7 cellular contexts compared by ENCODE assay signal in genomic region chr20:62358728-62359490, GRCh38. TPM values are rescaled to one million over a fixed set of nuclear protein-coding genes. Genes with fewer than 3 reads are reported as not detected.
DNase-seq lines count a peak whose midpoint lies in the region; ATAC-seq and TF ChIP-seq lines count a peak whose summit lies in the region.
"Had no signal": no experiment of that assay in that cellular context is flagged by ENCODE, and none has a peak within 500 bp of the region (broad histone marks: within the 10 kb centered on the region; RNA-seq: fewer than 3 reads in every experiment).

No MANE protein-coding gene starts in this region.

- H3F3A ChIP-seq in PC-3 (ENCODE audit: low read length, unreplicated experiment) = no peaks in the 10 kb centered on the region

- no peaks in the 10 kb centered on the region for H3K27me3 ChIP-seq in PC-3 (ENCODE audit: low read length)
- H3K27me3 ChIP-seq in right cardiac atrium (ENCODE audit: control insufficient read depth, insufficient read depth) = no peaks in the 10 kb centered on the region
- H3K27me3 ChIP-seq in thoracic aorta (replicated peaks; ENCODE audit: insufficient read depth) = no peaks in the 10 kb centered on the region

- no peak for TF ChIP-seq CTCF in PC-3 (conservative IDR thresholded peaks at IDR 0.05; ENCODE audit: low read depth, low read length)
- TF ChIP-seq CTCF in thoracic aorta (IDR thresholded peaks at IDR 0.05) = no peak

- POLR2A ChIA-PET in PC-3 (lab: Charles Lee; ENCODE audit: unreplicated experiment) = no interaction called here

- H3K4me1 ChIP-seq in PC-3 (ENCODE audit: insufficient read depth, low read length) (peaks cover 92% of the 10 kb centered on the region), right cardiac atrium (ENCODE audit: control insufficient read depth, insufficient read depth, low read length) (peaks cover 30% of the 10 kb centered on the region), thoracic aorta (ENCODE audit: control insufficient read depth in 1 of 2, low read depth in 2 of 2) (peaks cover 82 to 95% of the 10 kb centered on the region in 2 donors)

- H3K79me2 ChIP-seq in PC-3 (ENCODE audit: low read length) = peaks cover 89% of the 10 kb centered on the region

- peaks cover 19% of the 10 kb centered on the region; the same call in 1 of the 2 replicates for H4K20me1 ChIP-seq in PC-3 (ENCODE audit: low read length)

- intact Hi-C loops in PC-3 (cut with micrococcal nuclease) = no loop called here
- intact Hi-C loops in right cardiac atrium (cut with DNase I) = no loop called here

- no peak overlapping the region for H2AFZ ChIP-seq in PC-3 (ENCODE audit: low read length)

- DNase-seq in PC-3 (no peak), right cardiac atrium (no peak), thoracic aorta (ENCODE audit: low spot score) (no peak), DMS 273 treated with DMSO at 0.1 percent for 48 hours (lab: John Stamatoyannopoulos, UW) (no peak)
- DNase-seq in activated CD4-positive, alpha-beta T cell treated with anti-CD3 and anti-CD28 coated beads, Interleukin-2, amount 50 U/mL, for 48 hours = no peak
- DNase-seq: activated naive CD8-positive, alpha-beta T cell treated with anti-CD3 and anti-CD28 coated beads, Interleukin-2, amount 10 ng/mL, durations not matched to agents 7 days and 5 days had no signal

- H3K36me3 ChIP-seq in PC-3 (ENCODE audit: low read depth, low read length) (peaks cover 32% of the 10 kb centered on the region; the same call in 1 of the 2 replicates), thoracic aorta (no peaks in the 10 kb centered on the region)

- peak overlapping the region; percentile 79 for H3K9ac ChIP-seq in PC-3 (ENCODE audit: low read length)

- H3K9me2 ChIP-seq in PC-3 (replicated peaks; ENCODE audit: low read length) = no peaks in the 10 kb centered on the region

- H3K4me3 ChIP-seq in PC-3 (ENCODE audit: low read length) (peak overlapping the region; percentile 26; the same call in 1 of the 2 replicates), right cardiac atrium (ENCODE audit: low read length) (no peak overlapping the region), thoracic aorta (peak overlapping the region; percentile 69)

- no peaks in the 10 kb centered on the region for H3K9me3 ChIP-seq in PC-3 (ENCODE audit: low read length)
- no peaks in the 10 kb centered on the region for H3K9me3 ChIP-seq in right cardiac atrium (ENCODE audit: control insufficient read depth, low read length)
- no peaks in the 10 kb centered on the region for H3K9me3 ChIP-seq in thoracic aorta

- peak overlapping the region; percentile 79 for H3K4me2 ChIP-seq in PC-3 (ENCODE audit: low read length)

- WGBS in right cardiac atrium = 58% methylated on average over 18 of the region's 18 CpGs

- ATAC-seq in PC-3 (no peak; the same call in 1 of the 2 replicates), right cardiac atrium (no peak), thoracic aorta (ENCODE audit: insufficient number of reproducible peaks, low FRiP score, low read depth) (no peak), GM21390 (IDR thresholded peaks at IDR 0.05; ENCODE audit: unreplicated experiment) (no peak)

- no TSS peak for BruUV-seq in PC-3 (replicated peaks; lab: Mats Ljungman, UMichigan)

- CTCF ChIA-PET in PC-3 (lab: Charles Lee) = no interaction called here

- peak overlapping the region; percentile 93 for H3K27ac ChIP-seq in PC-3 (ENCODE audit: low read length)
- H3K27ac ChIP-seq in right cardiac atrium (ENCODE audit: low read length) = peak overlapping the region; percentile 82
- peak overlapping the region; percentile 94 to 100 for H3K27ac ChIP-seq in thoracic aorta

RNA-seq across cellular contexts. Expression of gene LAMA5, which starts 8.2 kb away (rescaled TPM):
- 196 and 308 TPM in 2 replicates for total RNA-seq in PC-3 (2014; rRNA removed)
- 10 to 100 TPM; 77.4 to 97.9 (median 86.8) TPM for total RNA-seq in right cardiac atrium
- polyA plus RNA-seq in right cardiac atrium = 93.7 TPM
- total RNA-seq in thoracic aorta = 100 to 1,000 TPM; 289 to 333 TPM

RNA-seq across cellular contexts. Expression of gene RPS21, which starts 28.0 kb away (rescaled TPM):
- total RNA-seq in PC-3 (2014; rRNA removed) = 1,250 and 1,945 TPM in 2 replicates
- 100 to 1,000 TPM; 703 to 815 (median 736) TPM for total RNA-seq in right cardiac atrium
- polyA plus RNA-seq in right cardiac atrium = 2,060 TPM
- total RNA-seq in thoracic aorta = 1,000 to 10,000 TPM; 1,025 to 2,724 TPM

RNA-seq across cellular contexts. Expression of gene CABLES2, which starts 48.2 kb away (rescaled TPM):
- 12.4 and 13.5 TPM in 2 replicates for total RNA-seq in PC-3 (2014; rRNA removed)
- total RNA-seq in right cardiac atrium = 10 to 100 TPM; 12.3 to 29.4 (median 16.3) TPM
- polyA plus RNA-seq in right cardiac atrium = 10.9 TPM
- total RNA-seq in thoracic aorta = 1 to 10 TPM; 2.1 to 9.2 TPM

RNA-seq across cellular contexts. Expression of gene ADRM1, which starts 56.1 kb away (rescaled TPM):
- total RNA-seq in PC-3 (2014; rRNA removed) (374 and 487 TPM in 2 replicates), right cardiac atrium (10 to 100 TPM; 65.0 to 80.9 (median 73.4) TPM), thoracic aorta (100 to 1,000 TPM in 1 of 2 donors, 10 to 100 TPM in 1; 98.8 to 113 TPM)
- polyA plus RNA-seq in right cardiac atrium = 87.5 TPM
